In the genomic region with DNA sequence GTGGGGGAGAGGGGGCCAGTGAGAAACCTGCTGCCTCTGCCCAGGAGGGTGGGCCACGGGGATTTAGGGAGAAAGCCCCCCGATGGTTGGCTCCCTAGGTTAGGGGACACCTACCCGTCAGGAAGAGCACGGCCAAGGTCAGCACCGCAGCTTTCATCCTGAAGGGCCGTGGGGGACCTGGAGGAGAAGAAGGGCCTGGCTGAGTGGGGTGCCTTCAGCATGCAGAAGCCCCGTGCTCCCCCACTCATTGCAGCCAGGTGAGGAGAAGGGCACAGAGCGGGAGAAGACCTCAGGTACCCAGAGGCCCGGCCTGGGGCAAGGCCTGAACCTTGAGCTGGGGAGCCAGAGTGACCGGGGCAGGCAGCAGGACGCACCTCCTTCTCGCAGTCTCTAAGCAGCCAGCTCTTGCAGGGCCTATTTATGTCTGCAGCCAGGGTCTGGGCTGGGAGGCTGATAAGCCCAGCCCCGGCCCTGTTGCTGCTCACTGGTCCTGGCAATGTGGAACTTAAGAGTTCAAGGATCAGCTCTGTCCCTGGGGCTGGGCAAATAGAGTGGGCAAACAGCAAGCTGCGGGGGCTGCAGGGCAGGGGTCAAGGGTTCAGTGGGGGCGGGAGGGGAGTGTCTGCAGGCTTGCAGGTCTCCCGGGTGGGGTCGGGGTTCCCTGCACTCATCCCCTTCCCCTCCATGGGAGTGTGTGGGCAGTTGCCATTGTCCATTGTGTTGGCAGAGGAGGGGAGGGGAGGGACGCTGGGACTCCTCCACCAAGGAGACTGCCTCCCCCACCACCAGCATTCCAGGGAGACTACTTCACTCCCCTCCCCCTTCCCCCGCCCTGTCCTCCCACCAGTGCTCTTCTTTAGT, we compare ENCODE assay signal across 1 cellular context.
A peak's percentile ranks its signal among the peaks of the same experiment; 100 is the strongest.
TF ChIP-seq lines count a peak whose summit lies in the region.

A gene (minus strand): TSS at position 392 of the 861 bp plus-strand sequence. CDS start 235 bp downstream, at position 157.

TF ChIP-seq in HepG2, 621 proteins besides CTCF, POLR2A, EP300 and RAD21 (continued from another document):
- TF ChIP-seq, protein P1, sequence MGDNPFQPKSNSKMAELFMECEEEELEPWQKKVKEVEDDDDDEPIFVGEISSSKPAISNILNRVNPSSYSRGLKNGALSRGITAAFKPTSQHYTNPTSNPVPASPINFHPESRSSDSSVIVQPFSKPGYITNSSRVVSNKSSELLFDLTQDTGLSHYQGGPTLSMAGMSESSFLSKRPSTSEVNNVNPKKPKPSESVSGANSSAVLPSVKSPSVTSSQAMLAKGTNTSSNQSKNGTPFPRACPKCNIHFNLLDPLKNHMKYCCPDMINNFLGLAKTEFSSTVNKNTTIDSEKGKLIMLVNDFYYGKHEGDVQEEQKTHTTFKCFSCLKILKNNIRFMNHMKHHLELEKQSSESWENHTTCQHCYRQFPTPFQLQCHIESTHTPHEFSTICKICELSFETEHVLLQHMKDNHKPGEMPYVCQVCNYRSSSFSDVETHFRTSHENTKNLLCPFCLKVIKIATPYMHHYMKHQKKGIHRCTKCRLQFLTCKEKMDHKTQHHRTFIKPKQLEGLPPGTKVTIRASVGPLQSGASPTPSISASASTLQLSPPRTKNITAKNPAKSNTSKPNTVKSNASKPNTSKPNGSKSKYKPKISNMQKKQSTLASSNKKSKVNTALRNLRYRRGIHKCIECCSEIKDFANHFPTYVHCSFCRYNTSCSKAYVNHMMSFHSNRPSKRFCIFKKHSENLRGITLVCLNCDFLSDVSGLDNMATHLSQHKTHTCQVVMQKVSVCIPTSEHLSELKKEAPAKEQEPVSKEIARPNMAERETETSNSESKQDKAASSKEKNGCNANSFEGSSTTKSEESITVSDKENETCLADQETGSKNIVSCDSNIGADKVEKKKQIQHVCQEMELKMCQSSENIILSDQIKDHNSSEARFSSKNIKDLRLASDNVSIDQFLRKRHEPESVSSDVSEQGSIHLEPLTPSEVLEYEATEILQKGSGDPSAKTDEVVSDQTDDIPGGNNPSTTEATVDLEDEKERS (CRISPR knock-in tag; IDR thresholded peaks at IDR 0.05): peak; percentile 46; the same call in 1 of the 2 replicates
- TF ChIP-seq TBX2 (CRISPR knock-in tag; IDR thresholded peaks at IDR 0.05; ENCODE audit: borderline replicate concordance) (peak; percentile 73; the same call in 1 of the 2 replicates), ZNF496 (CRISPR knock-in tag; IDR thresholded peaks at IDR 0.05; ENCODE audit: insufficient replicate concordance) (no peak), CCAR2 (optimal IDR thresholded peaks at IDR 0.05; ENCODE audit: low read depth, low read length) (no peak), ZNF709 (CRISPR knock-in tag; IDR thresholded peaks at IDR 0.05) (peak; percentile 94), TMF1 (CRISPR knock-in tag; IDR thresholded peaks at IDR 0.05; ENCODE audit: low read depth) (peak; percentile 91), NFKB2 (CRISPR knock-in tag; IDR thresholded peaks at IDR 0.05; ENCODE audit: borderline replicate concordance) (peak; percentile 60), ATF7 (IDR thresholded peaks at IDR 0.05) (no peak), ATF7 (CRISPR knock-in tag; IDR thresholded peaks at IDR 0.05) (peak; percentile 44; the same call in 1 of the 2 replicates), MTF1 (CRISPR knock-in tag; IDR thresholded peaks at IDR 0.05) (peak; percentile 27; the same call in 1 of the 2 replicates), NR2C2 (CRISPR knock-in tag; IDR thresholded peaks at IDR 0.05; ENCODE audit: borderline replicate concordance) (peak; percentile 91), HMGA1 (CRISPR knock-in tag; conservative IDR thresholded peaks at IDR 0.05) (no peak), RBAK (CRISPR knock-in tag; IDR thresholded peaks at IDR 0.05) (no peak), MIER3 (CRISPR knock-in tag; IDR thresholded peaks at IDR 0.05; ENCODE audit: borderline replicate concordance) (peak; percentile 80), MXD4 (CRISPR knock-in tag; IDR thresholded peaks at IDR 0.05) (no peak), ZNF350 (CRISPR knock-in tag; IDR thresholded peaks at IDR 0.05; ENCODE audit: borderline replicate concordance, low read depth) (peak; percentile 87), ZSCAN20 (CRISPR knock-in tag; IDR thresholded peaks at IDR 0.05; ENCODE audit: borderline replicate concordance) (peak; percentile 87)
- TF ChIP-seq, protein P2, sequence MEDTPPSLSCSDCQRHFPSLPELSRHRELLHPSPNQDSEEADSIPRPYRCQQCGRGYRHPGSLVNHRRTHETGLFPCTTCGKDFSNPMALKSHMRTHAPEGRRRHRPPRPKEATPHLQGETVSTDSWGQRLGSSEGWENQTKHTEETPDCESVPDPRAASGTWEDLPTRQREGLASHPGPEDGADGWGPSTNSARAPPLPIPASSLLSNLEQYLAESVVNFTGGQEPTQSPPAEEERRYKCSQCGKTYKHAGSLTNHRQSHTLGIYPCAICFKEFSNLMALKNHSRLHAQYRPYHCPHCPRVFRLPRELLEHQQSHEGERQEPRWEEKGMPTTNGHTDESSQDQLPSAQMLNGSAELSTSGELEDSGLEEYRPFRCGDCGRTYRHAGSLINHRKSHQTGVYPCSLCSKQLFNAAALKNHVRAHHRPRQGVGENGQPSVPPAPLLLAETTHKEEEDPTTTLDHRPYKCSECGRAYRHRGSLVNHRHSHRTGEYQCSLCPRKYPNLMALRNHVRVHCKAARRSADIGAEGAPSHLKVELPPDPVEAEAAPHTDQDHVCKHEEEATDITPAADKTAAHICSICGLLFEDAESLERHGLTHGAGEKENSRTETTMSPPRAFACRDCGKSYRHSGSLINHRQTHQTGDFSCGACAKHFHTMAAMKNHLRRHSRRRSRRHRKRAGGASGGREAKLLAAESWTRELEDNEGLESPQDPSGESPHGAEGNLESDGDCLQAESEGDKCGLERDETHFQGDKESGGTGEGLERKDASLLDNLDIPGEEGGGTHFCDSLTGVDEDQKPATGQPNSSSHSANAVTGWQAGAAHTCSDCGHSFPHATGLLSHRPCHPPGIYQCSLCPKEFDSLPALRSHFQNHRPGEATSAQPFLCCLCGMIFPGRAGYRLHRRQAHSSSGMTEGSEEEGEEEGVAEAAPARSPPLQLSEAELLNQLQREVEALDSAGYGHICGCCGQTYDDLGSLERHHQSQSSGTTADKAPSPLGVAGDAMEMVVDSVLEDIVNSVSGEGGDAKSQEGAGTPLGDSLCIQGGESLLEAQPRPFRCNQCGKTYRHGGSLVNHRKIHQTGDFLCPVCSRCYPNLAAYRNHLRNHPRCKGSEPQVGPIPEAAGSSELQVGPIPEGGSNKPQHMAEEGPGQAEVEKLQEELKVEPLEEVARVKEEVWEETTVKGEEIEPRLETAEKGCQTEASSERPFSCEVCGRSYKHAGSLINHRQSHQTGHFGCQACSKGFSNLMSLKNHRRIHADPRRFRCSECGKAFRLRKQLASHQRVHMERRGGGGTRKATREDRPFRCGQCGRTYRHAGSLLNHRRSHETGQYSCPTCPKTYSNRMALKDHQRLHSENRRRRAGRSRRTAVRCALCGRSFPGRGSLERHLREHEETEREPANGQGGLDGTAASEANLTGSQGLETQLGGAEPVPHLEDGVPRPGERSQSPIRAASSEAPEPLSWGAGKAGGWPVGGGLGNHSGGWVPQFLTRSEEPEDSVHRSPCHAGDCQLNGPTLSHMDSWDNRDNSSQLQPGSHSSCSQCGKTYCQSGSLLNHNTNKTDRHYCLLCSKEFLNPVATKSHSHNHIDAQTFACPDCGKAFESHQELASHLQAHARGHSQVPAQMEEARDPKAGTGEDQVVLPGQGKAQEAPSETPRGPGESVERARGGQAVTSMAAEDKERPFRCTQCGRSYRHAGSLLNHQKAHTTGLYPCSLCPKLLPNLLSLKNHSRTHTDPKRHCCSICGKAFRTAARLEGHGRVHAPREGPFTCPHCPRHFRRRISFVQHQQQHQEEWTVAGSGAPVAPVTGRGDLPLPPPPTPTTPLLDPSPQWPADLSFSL (CRISPR knock-in tag; IDR thresholded peaks at IDR 0.05): peak; percentile 74; the same call in 1 of the 2 replicates
- TF ChIP-seq, protein P3, sequence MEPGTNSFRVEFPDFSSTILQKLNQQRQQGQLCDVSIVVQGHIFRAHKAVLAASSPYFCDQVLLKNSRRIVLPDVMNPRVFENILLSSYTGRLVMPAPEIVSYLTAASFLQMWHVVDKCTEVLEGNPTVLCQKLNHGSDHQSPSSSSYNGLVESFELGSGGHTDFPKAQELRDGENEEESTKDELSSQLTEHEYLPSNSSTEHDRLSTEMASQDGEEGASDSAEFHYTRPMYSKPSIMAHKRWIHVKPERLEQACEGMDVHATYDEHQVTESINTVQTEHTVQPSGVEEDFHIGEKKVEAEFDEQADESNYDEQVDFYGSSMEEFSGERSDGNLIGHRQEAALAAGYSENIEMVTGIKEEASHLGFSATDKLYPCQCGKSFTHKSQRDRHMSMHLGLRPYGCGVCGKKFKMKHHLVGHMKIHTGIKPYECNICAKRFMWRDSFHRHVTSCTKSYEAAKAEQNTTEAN (CRISPR knock-in tag; conservative IDR thresholded peaks at IDR 0.05): peak; percentile 58; the same call in 1 of the 2 replicates
- TF ChIP-seq, protein P4, sequence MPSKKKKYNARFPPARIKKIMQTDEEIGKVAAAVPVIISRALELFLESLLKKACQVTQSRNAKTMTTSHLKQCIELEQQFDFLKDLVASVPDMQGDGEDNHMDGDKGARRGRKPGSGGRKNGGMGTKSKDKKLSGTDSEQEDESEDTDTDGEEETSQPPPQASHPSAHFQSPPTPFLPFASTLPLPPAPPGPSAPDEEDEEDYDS (CRISPR knock-in tag; IDR thresholded peaks at IDR 0.05): peak; percentile 99
- TF ChIP-seq, protein P5, sequence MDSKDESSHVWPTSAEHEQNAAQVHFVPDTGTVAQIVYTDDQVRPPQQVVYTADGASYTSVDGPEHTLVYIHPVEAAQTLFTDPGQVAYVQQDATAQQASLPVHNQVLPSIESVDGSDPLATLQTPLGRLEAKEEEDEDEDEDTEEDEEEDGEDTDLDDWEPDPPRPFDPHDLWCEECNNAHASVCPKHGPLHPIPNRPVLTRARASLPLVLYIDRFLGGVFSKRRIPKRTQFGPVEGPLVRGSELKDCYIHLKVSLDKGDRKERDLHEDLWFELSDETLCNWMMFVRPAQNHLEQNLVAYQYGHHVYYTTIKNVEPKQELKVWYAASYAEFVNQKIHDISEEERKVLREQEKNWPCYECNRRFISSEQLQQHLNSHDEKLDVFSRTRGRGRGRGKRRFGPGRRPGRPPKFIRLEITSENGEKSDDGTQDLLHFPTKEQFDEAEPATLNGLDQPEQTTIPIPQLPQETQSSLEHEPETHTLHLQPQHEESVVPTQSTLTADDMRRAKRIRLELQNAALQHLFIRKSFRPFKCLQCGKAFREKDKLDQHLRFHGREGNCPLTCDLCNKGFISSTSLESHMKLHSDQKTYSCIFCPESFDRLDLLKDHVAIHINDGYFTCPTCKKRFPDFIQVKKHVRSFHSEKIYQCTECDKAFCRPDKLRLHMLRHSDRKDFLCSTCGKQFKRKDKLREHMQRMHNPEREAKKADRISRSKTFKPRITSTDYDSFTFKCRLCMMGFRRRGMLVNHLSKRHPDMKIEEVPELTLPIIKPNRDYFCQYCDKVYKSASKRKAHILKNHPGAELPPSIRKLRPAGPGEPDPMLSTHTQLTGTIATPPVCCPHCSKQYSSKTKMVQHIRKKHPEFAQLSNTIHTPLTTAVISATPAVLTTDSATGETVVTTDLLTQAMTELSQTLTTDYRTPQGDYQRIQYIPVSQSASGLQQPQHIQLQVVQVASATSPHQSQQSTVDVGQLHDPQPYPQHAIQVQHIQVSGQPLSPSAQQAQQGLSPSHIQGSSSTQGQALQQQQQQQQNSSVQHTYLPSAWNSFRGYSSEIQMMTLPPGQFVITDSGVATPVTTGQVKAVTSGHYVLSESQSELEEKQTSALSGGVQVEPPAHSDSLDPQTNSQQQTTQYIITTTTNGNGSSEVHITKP (CRISPR knock-in tag; IDR thresholded peaks at IDR 0.05; ENCODE audit: low read depth): peak; percentile 75; the same call in 1 of the 2 replicates
